Comparison of ENCODE assay signal across 8 cellular contexts in genomic region chr1:83999316-83999819, GRCh38. TPM values are rescaled to one million over a fixed set of nuclear protein-coding genes. Genes with fewer than 3 reads are reported as not detected.
DNase-seq lines count a peak whose midpoint lies in the region; ATAC-seq and TF ChIP-seq lines count a peak whose summit lies in the region.

No MANE protein-coding gene starts in this region.

- TF ChIP-seq CTCF in omental fat pad (IDR thresholded peaks at IDR 0.05): no peak

- H3K27me3 ChIP-seq in adipocyte (replicated peaks; ENCODE audit: control insufficient read depth, insufficient read depth, low read length): no peaks in the 10 kb centered on the region

- H3K4me3 ChIP-seq in adipocyte (ENCODE audit: low read length): peak overlapping the region; percentile 87

- H3K9me3 ChIP-seq in adipocyte (ENCODE audit: control insufficient read depth, low read length): no peaks in the 10 kb centered on the region

- H3K4me1 ChIP-seq in adipocyte (ENCODE audit: control insufficient read depth, insufficient read depth, low read length): peaks cover 3% of the 10 kb centered on the region

- H3K36me3 ChIP-seq in adipocyte (ENCODE audit: control insufficient read depth, insufficient read depth, low read length, severe bottlenecking): no peaks in the 10 kb centered on the region

- ATAC-seq in GM21360 (IDR thresholded peaks at IDR 0.05; ENCODE audit: unreplicated experiment): peak; percentile 70
- ATAC-seq in HG03571 (IDR thresholded peaks at IDR 0.05; ENCODE audit: unreplicated experiment): peak; percentile 78
- ATAC-seq in Right ventricle myocardium superior (ENCODE audit: poor library complexity): peak; percentile 97
- ATAC-seq in omental fat pad (ENCODE audit: low FRiP score): peak; percentile 87

- peak overlapping the region; percentile 90 for H3K9ac ChIP-seq in adipocyte (ENCODE audit: low read length)

- intact Hi-C loops in Right ventricle myocardium superior (cut with DNase I): no loop called here

- DNase-seq in ELR (ENCODE audit: low read depth) (peak; percentile 88), NCI-H748 treated with DMSO at 0.1 percent for 48 hours (lab: John Stamatoyannopoulos, UW) (peak; percentile 65), adipocyte (ENCODE audit: low read depth) (peak; percentile 90), Right ventricle myocardium superior (peak; percentile 85), omental fat pad (ENCODE audit: low spot score) (no peak), GF-D8 (lab: John Stamatoyannopoulos, UW) (no peak)

RNA-seq across cellular contexts. Expression of gene TTLL7, which starts 0.4 kb away (rescaled TPM):
- 3.6 TPM for total RNA-seq in Right ventricle myocardium superior
- total RNA-seq in omental fat pad: 1 to 10 TPM; 3.1 to 9.1 (median 6.6) TPM

Comparison
In these comparisons a context has a peak if more than half of its experiments do, and no peak if none do; other contexts are left out.
1. DNase-seq: peak in ELR (single experiment), NCI-H748 treated with DMSO at 0.1 percent for 48 hours (single experiment), adipocyte (single experiment) and Right ventricle myocardium superior (single experiment); none in omental fat pad (single experiment) and GF-D8 (single experiment).
2. Peak in every context shown above with its lines, with median percentiles within 50 percentile points of each other: ATAC-seq.